1 cellular context compared by ENCODE assay signal in the genomic region with DNA sequence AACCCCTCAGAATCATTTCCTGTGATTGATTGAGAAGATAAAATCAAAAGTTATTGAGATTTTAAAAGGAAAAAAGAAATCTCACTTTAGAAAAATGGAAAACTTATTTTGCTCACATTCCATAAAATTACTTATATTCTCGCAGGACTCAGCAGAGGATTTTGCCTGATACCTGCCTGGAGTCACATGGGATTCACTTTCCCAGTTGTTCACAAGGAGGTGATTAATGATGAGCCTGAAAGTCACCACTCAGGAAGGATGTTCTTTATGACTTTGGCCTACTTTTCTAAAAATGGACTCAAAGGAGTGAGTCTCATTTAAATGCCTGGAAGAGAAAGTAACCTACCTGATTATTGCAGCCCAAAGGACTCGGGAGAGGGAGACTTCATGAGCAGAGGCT.
TF ChIP-seq lines count a peak whose summit lies in the region.

No MANE protein-coding gene starts in this region.

TF ChIP-seq in HepG2, 621 proteins besides CTCF, POLR2A, EP300 and RAD21 (continued from another document):
- TF ChIP-seq, protein P1, sequence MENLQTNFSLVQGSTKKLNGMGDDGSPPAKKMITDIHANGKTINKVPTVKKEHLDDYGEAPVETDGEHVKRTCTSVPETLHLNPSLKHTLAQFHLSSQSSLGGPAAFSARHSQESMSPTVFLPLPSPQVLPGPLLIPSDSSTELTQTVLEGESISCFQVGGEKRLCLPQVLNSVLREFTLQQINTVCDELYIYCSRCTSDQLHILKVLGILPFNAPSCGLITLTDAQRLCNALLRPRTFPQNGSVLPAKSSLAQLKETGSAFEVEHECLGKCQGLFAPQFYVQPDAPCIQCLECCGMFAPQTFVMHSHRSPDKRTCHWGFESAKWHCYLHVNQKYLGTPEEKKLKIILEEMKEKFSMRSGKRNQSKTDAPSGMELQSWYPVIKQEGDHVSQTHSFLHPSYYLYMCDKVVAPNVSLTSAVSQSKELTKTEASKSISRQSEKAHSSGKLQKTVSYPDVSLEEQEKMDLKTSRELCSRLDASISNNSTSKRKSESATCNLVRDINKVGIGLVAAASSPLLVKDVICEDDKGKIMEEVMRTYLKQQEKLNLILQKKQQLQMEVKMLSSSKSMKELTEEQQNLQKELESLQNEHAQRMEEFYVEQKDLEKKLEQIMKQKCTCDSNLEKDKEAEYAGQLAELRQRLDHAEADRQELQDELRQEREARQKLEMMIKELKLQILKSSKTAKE (CRISPR knock-in tag; IDR thresholded peaks at IDR 0.05; ENCODE audit: borderline replicate concordance): no peak
- TF ChIP-seq AHR (CRISPR knock-in tag; IDR thresholded peaks at IDR 0.05): no peak
- TF ChIP-seq, protein P2, sequence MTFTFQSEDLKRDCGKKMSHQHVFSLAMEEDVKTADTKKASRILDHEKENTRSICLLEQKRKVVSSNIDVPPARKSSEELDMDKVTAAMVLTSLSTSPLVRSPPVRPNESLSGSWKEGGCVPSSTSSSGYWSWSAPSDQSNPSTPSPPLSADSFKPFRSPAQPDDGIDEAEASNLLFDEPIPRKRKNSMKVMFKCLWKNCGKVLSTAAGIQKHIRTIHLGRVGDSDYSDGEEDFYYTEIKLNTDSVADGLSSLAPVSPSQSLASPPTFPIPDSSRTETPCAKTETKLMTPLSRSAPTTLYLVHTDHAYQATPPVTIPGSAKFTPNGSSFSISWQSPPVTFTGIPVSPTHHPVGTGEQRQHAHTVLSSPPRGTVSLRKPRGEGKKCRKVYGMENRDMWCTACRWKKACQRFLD (CRISPR knock-in tag; IDR thresholded peaks at IDR 0.05; ENCODE audit: borderline replicate concordance): no peak
- no peak for TF ChIP-seq CEBPG (CRISPR knock-in tag; IDR thresholded peaks at IDR 0.05)
- no peak for TF ChIP-seq ZFP1 (CRISPR knock-in tag; IDR thresholded peaks at IDR 0.05)
- TF ChIP-seq, protein P3, sequence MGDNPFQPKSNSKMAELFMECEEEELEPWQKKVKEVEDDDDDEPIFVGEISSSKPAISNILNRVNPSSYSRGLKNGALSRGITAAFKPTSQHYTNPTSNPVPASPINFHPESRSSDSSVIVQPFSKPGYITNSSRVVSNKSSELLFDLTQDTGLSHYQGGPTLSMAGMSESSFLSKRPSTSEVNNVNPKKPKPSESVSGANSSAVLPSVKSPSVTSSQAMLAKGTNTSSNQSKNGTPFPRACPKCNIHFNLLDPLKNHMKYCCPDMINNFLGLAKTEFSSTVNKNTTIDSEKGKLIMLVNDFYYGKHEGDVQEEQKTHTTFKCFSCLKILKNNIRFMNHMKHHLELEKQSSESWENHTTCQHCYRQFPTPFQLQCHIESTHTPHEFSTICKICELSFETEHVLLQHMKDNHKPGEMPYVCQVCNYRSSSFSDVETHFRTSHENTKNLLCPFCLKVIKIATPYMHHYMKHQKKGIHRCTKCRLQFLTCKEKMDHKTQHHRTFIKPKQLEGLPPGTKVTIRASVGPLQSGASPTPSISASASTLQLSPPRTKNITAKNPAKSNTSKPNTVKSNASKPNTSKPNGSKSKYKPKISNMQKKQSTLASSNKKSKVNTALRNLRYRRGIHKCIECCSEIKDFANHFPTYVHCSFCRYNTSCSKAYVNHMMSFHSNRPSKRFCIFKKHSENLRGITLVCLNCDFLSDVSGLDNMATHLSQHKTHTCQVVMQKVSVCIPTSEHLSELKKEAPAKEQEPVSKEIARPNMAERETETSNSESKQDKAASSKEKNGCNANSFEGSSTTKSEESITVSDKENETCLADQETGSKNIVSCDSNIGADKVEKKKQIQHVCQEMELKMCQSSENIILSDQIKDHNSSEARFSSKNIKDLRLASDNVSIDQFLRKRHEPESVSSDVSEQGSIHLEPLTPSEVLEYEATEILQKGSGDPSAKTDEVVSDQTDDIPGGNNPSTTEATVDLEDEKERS (CRISPR knock-in tag; IDR thresholded peaks at IDR 0.05): no peak
- TF ChIP-seq KDM5A (IDR thresholded peaks at IDR 0.05; ENCODE audit: borderline replicate concordance, low read length): no peak
- no peak for TF ChIP-seq HNF4A (CRISPR knock-in tag; IDR thresholded peaks at IDR 0.05)
- no peak for TF ChIP-seq ZNF558 (CRISPR knock-in tag; IDR thresholded peaks at IDR 0.05; ENCODE audit: borderline replicate concordance)
- TF ChIP-seq FOXP1 (IDR thresholded peaks at IDR 0.05): no peak
- no peak for TF ChIP-seq FOXP1 (CRISPR knock-in tag; IDR thresholded peaks at IDR 0.05)
- no peak for TF ChIP-seq SNAPC2 (CRISPR knock-in tag; IDR thresholded peaks at IDR 0.05)
- TF ChIP-seq RCOR2 (CRISPR knock-in tag; IDR thresholded peaks at IDR 0.05): no peak
- TF ChIP-seq, protein P4, sequence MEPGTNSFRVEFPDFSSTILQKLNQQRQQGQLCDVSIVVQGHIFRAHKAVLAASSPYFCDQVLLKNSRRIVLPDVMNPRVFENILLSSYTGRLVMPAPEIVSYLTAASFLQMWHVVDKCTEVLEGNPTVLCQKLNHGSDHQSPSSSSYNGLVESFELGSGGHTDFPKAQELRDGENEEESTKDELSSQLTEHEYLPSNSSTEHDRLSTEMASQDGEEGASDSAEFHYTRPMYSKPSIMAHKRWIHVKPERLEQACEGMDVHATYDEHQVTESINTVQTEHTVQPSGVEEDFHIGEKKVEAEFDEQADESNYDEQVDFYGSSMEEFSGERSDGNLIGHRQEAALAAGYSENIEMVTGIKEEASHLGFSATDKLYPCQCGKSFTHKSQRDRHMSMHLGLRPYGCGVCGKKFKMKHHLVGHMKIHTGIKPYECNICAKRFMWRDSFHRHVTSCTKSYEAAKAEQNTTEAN (CRISPR knock-in tag; conservative IDR thresholded peaks at IDR 0.05): no peak
TF ChIP-seq in HepG2: peak in this region for 0.
